In genomic region chr3:179653106-179653776, GRCh38 we compare ENCODE assay signal across 1 cellular context.
TF ChIP-seq lines count a peak whose summit lies in the region.

No MANE protein-coding gene starts in this region.

TF ChIP-seq in IMR-90, 13 proteins besides CTCF, POLR2A, EP300 and RAD21:
- TF ChIP-seq RFX5 (IDR thresholded peaks at IDR 0.05; ENCODE audit: low read depth, low read length) (no peak), BHLHE40 (IDR thresholded peaks at IDR 0.05; ENCODE audit: low read depth, low read length) (peak; percentile 88), MAZ (IDR thresholded peaks at IDR 0.05; ENCODE audit: borderline replicate concordance, low read depth, low read length) (no peak), USF2 (IDR thresholded peaks at IDR 0.05; ENCODE audit: low read depth, low read length) (peak; percentile 51; the same call in 1 of the 2 replicates), MXI1 (IDR thresholded peaks at IDR 0.05; ENCODE audit: borderline replicate concordance, low read depth, low read length) (peak; percentile 52)
